Comparison of ENCODE assay signal across 8 cellular contexts in genomic region chr1:17653728-17654351, GRCh38.
DNase-seq lines count a peak whose midpoint lies in the region; ATAC-seq and TF ChIP-seq lines count a peak whose summit lies in the region.

No MANE protein-coding gene starts in this region.

- no peak for ATAC-seq in CD4-positive, alpha-beta T cell (ENCODE audit: poor library complexity)
- ATAC-seq in Panc1 = peak; percentile 91
- peak; percentile 25 for ATAC-seq in left colon
- ATAC-seq in stimulated activated naive B cell treated with anti-CD40 and anti-IgM and Interleukin-4, amounts not matched to agents 10 μg/mL and 1 μg/mL and 100 μg/mL, for 72 hours (replicated peaks) = peak; percentile 77 to 90

- no peaks in the 10 kb centered on the region for H3K4me1 Mint-ChIP-seq in CD4-positive, alpha-beta T cell (ENCODE audit: low read depth)
- H3K4me1 Mint-ChIP-seq in H9 (peaks cover 0 to 5% of the 10 kb centered on the region in 2 experiments; a peak in 2 of 4 replicates), MCF 10A (ENCODE audit: insufficient read depth, unreplicated experiment) (no peaks in the 10 kb centered on the region)
- H3K4me1 Mint-ChIP-seq in stimulated activated naive B cell treated with anti-CD40 and anti-IgM and Interleukin-4, amounts not matched to agents 10 μg/mL and 1 μg/mL and 100 μg/mL, for 72 hours = peaks cover 0 to 2% of the 10 kb centered on the region in 2 donors
- H3K4me1 Mint-ChIP-seq in T-helper 2 cell treated with Interferon-gamma antibody and Interleukin-4, amounts not matched to agents 5 μg/mL and 100 μg/mL, for 36 hours (ENCODE audit: low read depth) = no peaks in the 10 kb centered on the region

- H3K36me3 Mint-ChIP-seq in CD4-positive, alpha-beta T cell (ENCODE audit: low read depth) = no peaks in the 10 kb centered on the region
- H3K36me3 Mint-ChIP-seq in H9 (ENCODE audit: insufficient read depth in 1 of 3, low read depth in 3 of 3) = peaks cover 11 to 52% (median 29%) of the 10 kb centered on the region in 3 experiments; a peak in 6 of 7 replicates
- H3K36me3 Mint-ChIP-seq in MCF 10A (ENCODE audit: insufficient read depth, unreplicated experiment) = peaks cover 13% of the 10 kb centered on the region
- H3K36me3 Mint-ChIP-seq in stimulated activated naive B cell treated with anti-CD40 and anti-IgM and Interleukin-4, amounts not matched to agents 10 μg/mL and 1 μg/mL and 100 μg/mL, for 72 hours = no peaks in the 10 kb centered on the region
- no peaks in the 10 kb centered on the region for H3K36me3 Mint-ChIP-seq in T-helper 2 cell treated with Interferon-gamma antibody and Interleukin-4, amounts not matched to agents 5 μg/mL and 100 μg/mL, for 36 hours (ENCODE audit: low read depth)

- no peak overlapping the region for H3K56ac ChIP-seq in H9 (ENCODE audit: insufficient read length, low read depth, low read length)

- no peaks in the 10 kb centered on the region for H3K23me2 ChIP-seq in H9 (ENCODE audit: insufficient read length, low read depth, low read length, poor library complexity, severe bottlenecking)

- no peak overlapping the region for H2BK20ac ChIP-seq in H9 (ENCODE audit: low read depth, low read length, poor library complexity, severe bottlenecking)

- no peaks in the 10 kb centered on the region for H3K9me3 ChIP-seq in CD4-positive, alpha-beta T cell (ENCODE audit: control insufficient read depth, low read length)
- no peaks in the 10 kb centered on the region for H3K9me3 ChIP-seq in H9 (ENCODE audit: control insufficient read depth, low read depth, low read length)
- H3K9me3 ChIP-seq in Panc1 (ENCODE audit: control insufficient read depth, insufficient read depth, low read depth, low read length) = no peaks in the 10 kb centered on the region

- no TSS peak for BruUV-seq in Panc1 (replicated peaks; lab: Mats Ljungman, UMichigan)
- BruUV-seq in MCF 10A (replicated peaks; lab: Mats Ljungman, UMichigan) = no TSS peak

- no peak overlapping the region for H3K4me3 ChIP-seq in Panc1 (ENCODE audit: low read depth in 2 of 2, low read length in 2 of 2)

- peak in 3 of 10 experiments; percentile 7 to 10 (median 8) for DNase-seq in CD4-positive, alpha-beta T cell
- peak; percentile 64 for DNase-seq in H9
- DNase-seq in Panc1 (ENCODE audit: low read depth, low spot score) = no peak
- peak; percentile 56 for DNase-seq in MCF 10A (ENCODE audit: unreplicated experiment)
- peak in 1 of 2 donors; percentile 48 for DNase-seq in left colon
- no peak for DNase-seq in stimulated activated naive B cell treated with anti-CD40 and anti-IgM and Interleukin-4, amounts not matched to agents 10 μg/mL and 1 μg/mL and 100 μg/mL, for 72 hours
- no peak for DNase-seq in LoVo (ENCODE audit: low spot score)
- DNase-seq in T-helper 2 cell treated with Interferon-gamma antibody and Interleukin-4, amounts not matched to agents 5 μg/mL and 100 μg/mL, for 36 hours (ENCODE audit: low spot score) = no peak

- H3K36me3 ChIP-seq in Panc1 (ENCODE audit: control insufficient read depth, insufficient read depth, low read length) = no peaks in the 10 kb centered on the region

- H3K27ac Mint-ChIP-seq in CD4-positive, alpha-beta T cell = no peak overlapping the region
- H3K27ac Mint-ChIP-seq in H9 = peak overlapping the region in 1 of 3 experiments; percentile 57; a peak in 1 of 7 replicates
- H3K27ac Mint-ChIP-seq in MCF 10A (ENCODE audit: low read depth, unreplicated experiment) = no peak overlapping the region
- no peak overlapping the region for H3K27ac Mint-ChIP-seq in stimulated activated naive B cell treated with anti-CD40 and anti-IgM and Interleukin-4, amounts not matched to agents 10 μg/mL and 1 μg/mL and 100 μg/mL, for 72 hours
- no peak overlapping the region for H3K27ac Mint-ChIP-seq in T-helper 2 cell treated with Interferon-gamma antibody and Interleukin-4, amounts not matched to agents 5 μg/mL and 100 μg/mL, for 36 hours

- H3K18ac ChIP-seq in H9 (ENCODE audit: insufficient read length, low read depth, low read length) = no peak overlapping the region

- intact Hi-C loops in CD4-positive, alpha-beta T cell (cut with DNase I, micrococcal nuclease) = loop anchor here in 1 of 2 experiments (5.0 kb wide), 1 partner anchor 928 kb away; no protein-coding TSS in a partner anchor
- intact Hi-C loops in Panc1 (cut with micrococcal nuclease; ENCODE audit: unreplicated experiment) (loop anchor here (5.0 kb wide), 1 partner anchor 162 kb away; no protein-coding TSS in a partner anchor), MCF 10A (cut with micrococcal nuclease) (loop anchor here (5.0 kb wide), 2 partner anchors 162 to 928 kb away; no protein-coding TSS in a partner anchor), left colon (cut with DNase I, micrococcal nuclease) (no loop called here)

- no peak overlapping the region for H2AFZ ChIP-seq in H9 (ENCODE audit: low read length)

- peak; percentile 44 for TF ChIP-seq CTCF in CD4-positive, alpha-beta T cell (IDR thresholded peaks at IDR 0.05)
- TF ChIP-seq CTCF in H9 (conservative IDR thresholded peaks at IDR 0.05) (peak; percentile 90), Panc1 (IDR thresholded peaks at IDR 0.05) (peak; percentile 93), MCF 10A (IDR thresholded peaks at IDR 0.05; ENCODE audit: unreplicated experiment) (peak; percentile 72)

- no peak overlapping the region for H3K14ac ChIP-seq in H9 (ENCODE audit: insufficient read depth, low read length)

- H2BK15ac ChIP-seq in H9 (ENCODE audit: low read depth, low read length) = no peak overlapping the region

- H4K5ac ChIP-seq in H9 (ENCODE audit: insufficient read length, low read depth, low read length) = no peak overlapping the region

- CTCF ChIA-PET in CD4-positive, alpha-beta T cell (lab: Charles Lee) = interaction anchor here (1.2 kb wide), 1 partner anchor 447 kb away, joined by 3 read pairs; no protein-coding TSS in a partner anchor
- CTCF ChIA-PET in Panc1 (lab: Charles Lee) = interaction anchor here (1.2 kb wide), 1 partner anchor 922 kb away, joined by 4 read pairs; no protein-coding TSS in a partner anchor
- CTCF ChIA-PET in MCF 10A (lab: Yijun Ruan, JAX) = interaction anchor here (0.6 to 2.1 kb wide), 6 partner anchors 24 to 929 kb away, joined by 3 to 8 read pairs (median 4); no protein-coding TSS in a partner anchor

- no peak overlapping the region for H4K91ac ChIP-seq in H9 (ENCODE audit: insufficient read length, low read depth, low read length)

- H3K9me3 Mint-ChIP-seq in CD4-positive, alpha-beta T cell = no peaks in the 10 kb centered on the region
- H3K9me3 Mint-ChIP-seq in H9 (no peaks in the 10 kb centered on the region; a peak in 1 of 5 replicates), MCF 10A (ENCODE audit: unreplicated experiment) (no peaks in the 10 kb centered on the region)
- H3K9me3 Mint-ChIP-seq in stimulated activated naive B cell treated with anti-CD40 and anti-IgM and Interleukin-4, amounts not matched to agents 10 μg/mL and 1 μg/mL and 100 μg/mL, for 72 hours = no peaks in the 10 kb centered on the region
- H3K9me3 Mint-ChIP-seq in T-helper 2 cell treated with Interferon-gamma antibody and Interleukin-4, amounts not matched to agents 5 μg/mL and 100 μg/mL, for 36 hours = no peaks in the 10 kb centered on the region

- WGBS in H9 (ENCODE audit: extremely low coverage, insufficient read length, low lambda C conversion rate) = no CpG with 5 or more reads among the region's 9 CpGs

- H3K4me3 Mint-ChIP-seq in CD4-positive, alpha-beta T cell = no peak overlapping the region
- H3K4me3 Mint-ChIP-seq in H9 (no peak overlapping the region; a peak in 1 of 5 replicates), MCF 10A (ENCODE audit: unreplicated experiment) (no peak overlapping the region)
- H3K4me3 Mint-ChIP-seq in stimulated activated naive B cell treated with anti-CD40 and anti-IgM and Interleukin-4, amounts not matched to agents 10 μg/mL and 1 μg/mL and 100 μg/mL, for 72 hours = no peak overlapping the region
- H3K4me3 Mint-ChIP-seq in T-helper 2 cell treated with Interferon-gamma antibody and Interleukin-4, amounts not matched to agents 5 μg/mL and 100 μg/mL, for 36 hours = no peak overlapping the region

- no peak overlapping the region for H3K27ac ChIP-seq in CD4-positive, alpha-beta T cell (ENCODE audit: low read depth, low read length)
- H3K27ac ChIP-seq in H9 (ENCODE audit: insufficient read length, low read depth, low read length) (no peak overlapping the region), Panc1 (ENCODE audit: low read length) (no peak overlapping the region)

- no peaks in the 10 kb centered on the region for H3K79me1 ChIP-seq in H9 (ENCODE audit: insufficient read depth, low read depth, low read length, poor library complexity, severe bottlenecking)

- H3K9ac ChIP-seq in H9 (ENCODE audit: extremely low read depth, insufficient read length, low read length) = no peak overlapping the region

- no peak overlapping the region for H3T11ph ChIP-seq in H9 (ENCODE audit: low read length)

- in situ Hi-C loops in Panc1 (cut with HindIII; ENCODE audit: low pct_unique_long_range_greater_than_20kb, low sequenced_read_pairs) = no loop called here

- no peaks in the 10 kb centered on the region for H3K79me2 ChIP-seq in H9 (ENCODE audit: insufficient read depth, low read length)

- no peak overlapping the region for H2BK5ac ChIP-seq in H9 (ENCODE audit: insufficient read length, low read length)

- H3K4me1 ChIP-seq in H9 (ENCODE audit: insufficient read depth, low read length) (no peaks in the 10 kb centered on the region), Panc1 (ENCODE audit: control insufficient read depth, insufficient read depth, low read length) (no peaks in the 10 kb centered on the region)

- no peak overlapping the region for H3K4ac ChIP-seq in H9 (ENCODE audit: low read depth, low read length)

- no peak overlapping the region for H4K8ac ChIP-seq in H9 (replicated peaks; ENCODE audit: insufficient read length, low read depth, low read length)

- H3K4me2 ChIP-seq in H9 (ENCODE audit: insufficient read depth, insufficient read length, low read length) = no peak overlapping the region

- no peak overlapping the region for H2AK5ac ChIP-seq in H9 (ENCODE audit: insufficient read length, low read length)

- H3K27me3 Mint-ChIP-seq in CD4-positive, alpha-beta T cell = no peaks in the 10 kb centered on the region
- H3K27me3 Mint-ChIP-seq in H9 (ENCODE audit: low read depth) (no peaks in the 10 kb centered on the region), MCF 10A (ENCODE audit: insufficient read depth, unreplicated experiment) (no peaks in the 10 kb centered on the region)
- H3K27me3 Mint-ChIP-seq in stimulated activated naive B cell treated with anti-CD40 and anti-IgM and Interleukin-4, amounts not matched to agents 10 μg/mL and 1 μg/mL and 100 μg/mL, for 72 hours = no peaks in the 10 kb centered on the region
- no peaks in the 10 kb centered on the region for H3K27me3 Mint-ChIP-seq in T-helper 2 cell treated with Interferon-gamma antibody and Interleukin-4, amounts not matched to agents 5 μg/mL and 100 μg/mL, for 36 hours (ENCODE audit: low read depth)

- POLR2A ChIA-PET in CD4-positive, alpha-beta T cell (lab: Charles Lee) = no interaction called here
- POLR2A ChIA-PET in Panc1 (lab: Charles Lee) = no interaction called here
- POLR2A ChIA-PET in MCF 10A (lab: Yijun Ruan, JAX) = interaction anchor here (0.5 kb wide), 1 partner anchor 176 kb away, joined by 4 read pairs; no protein-coding TSS in a partner anchor

- no peaks in the 10 kb centered on the region for H3K27me3 ChIP-seq in CD4-positive, alpha-beta T cell (ENCODE audit: control insufficient read depth, insufficient read depth, low read length)
- H3K27me3 ChIP-seq in H9 (ENCODE audit: insufficient read depth, low read length) = no peaks in the 10 kb centered on the region
- H3K27me3 ChIP-seq in Panc1 (ENCODE audit: control insufficient read depth, insufficient read depth, low read length) = no peaks in the 10 kb centered on the region

- no peak overlapping the region for H2BK12ac ChIP-seq in H9 (ENCODE audit: insufficient read length, low read depth, low read length)

- no peak overlapping the region for H3K23ac ChIP-seq in H9 (ENCODE audit: insufficient read length, low read depth, low read length)

- no peaks in the 10 kb centered on the region for H4K20me1 ChIP-seq in H9 (ENCODE audit: control insufficient read depth, insufficient read depth, insufficient read length)

- H2BK120ac ChIP-seq in H9 (ENCODE audit: low read depth, low read length, poor library complexity, severe bottlenecking) = no peak overlapping the region

Comparison
In these comparisons a context has a peak if more than half of its experiments do, and no peak if none do; other contexts are left out.
1. DNase-seq: peak in H9 (single experiment) and MCF 10A (single experiment); none in Panc1 (single experiment), stimulated activated naive B cell treated with anti-CD40 and anti-IgM and Interleukin-4, amounts not matched to agents 10 μg/mL and 1 μg/mL and 100 μg/mL, for 72 hours (single experiment), LoVo (single experiment) and T-helper 2 cell treated with Interferon-gamma antibody and Interleukin-4, amounts not matched to agents 5 μg/mL and 100 μg/mL, for 36 hours (single experiment).
2. intact Hi-C loops: an anchor here in Panc1 (5.0 kb wide) and MCF 10A (5.0 kb wide); none called in left colon.
3. Peak in every context shown above with its lines, with median percentiles within 50 percentile points of each other: CTCF ChIP-seq.